Comparison of ENCODE assay signal across 11 cellular contexts in genomic region chr1:16174261-16174871, GRCh38. TPM values are rescaled to one million over a fixed set of nuclear protein-coding genes. Genes with fewer than 3 reads are reported as not detected.
DNase-seq lines count a peak whose midpoint lies in the region; ATAC-seq and TF ChIP-seq lines count a peak whose summit lies in the region.
"Had no signal": no experiment of that assay in that cellular context is flagged by ENCODE, and none has a peak within 500 bp of the region (broad histone marks: within the 10 kb centered on the region; RNA-seq: fewer than 3 reads in every experiment).

No MANE protein-coding gene starts in this region.

- H3K4me1 Mint-ChIP-seq in neural progenitor cell (peaks cover 51% of the 10 kb centered on the region), glutamatergic neuron (ENCODE audit: low read depth, unreplicated experiment) (peaks cover 5% of the 10 kb centered on the region)

- peaks cover 13% of the 10 kb centered on the region for H3K27me3 Mint-ChIP-seq in neural progenitor cell (ENCODE audit: insufficient read depth, low read depth)
- peaks cover 3% of the 10 kb centered on the region for H3K27me3 Mint-ChIP-seq in glutamatergic neuron (ENCODE audit: unreplicated experiment)

- H2AFZ ChIP-seq in neural progenitor cell (replicated peaks): no peak overlapping the region

- H3K36me3 Mint-ChIP-seq in neural progenitor cell (no peaks in the 10 kb centered on the region), glutamatergic neuron (ENCODE audit: unreplicated experiment) (no peaks in the 10 kb centered on the region)
- H3K36me3 Mint-ChIP-seq: T-cell had no signal

- no peak overlapping the region for H3K4me3 ChIP-seq in right atrium auricular region
- H3K4me3 ChIP-seq in duodenal mucosa (ENCODE audit: low read depth in 1 of 2, low read length in 2 of 2): no peak overlapping the region
- no peak overlapping the region for H3K4me3 ChIP-seq in neural progenitor cell

- H4K20me1 ChIP-seq in neural progenitor cell (ENCODE audit: low read depth): no peaks in the 10 kb centered on the region

- ATAC-seq in Right ventricle myocardium inferior: no peak
- no peak for ATAC-seq in HG02763 (IDR thresholded peaks at IDR 0.05; ENCODE audit: unreplicated experiment)
- ATAC-seq: T-cell had no signal

- DNase-seq in right atrium auricular region (ENCODE audit: low spot score): no peak
- no peak for DNase-seq in Right ventricle myocardium inferior (ENCODE audit: missing footprints)
- DNase-seq in neural progenitor cell (ENCODE audit: low spot score): peak; percentile 43
- no peak for DNase-seq in glutamatergic neuron
- DNase-seq in NCI-H1417 (lab: John Stamatoyannopoulos, UW): no peak
- DNase-seq in amniotic stem cell (lab: John Stamatoyannopoulos, UW): no peak
- DNase-seq: activated CD4-positive, alpha-beta T cell treated with anti-CD3 and anti-CD28 coated beads, Interleukin-2, amount 10 ng/mL, durations not matched to agents 24 days and 14 days; brain microvascular endothelial cell; T-cell had no signal

- peak overlapping the region; percentile 20 for H3K4me2 ChIP-seq in neural progenitor cell

- H3K9ac ChIP-seq in duodenal mucosa (ENCODE audit: low read depth in 1 of 2, low read length in 2 of 2) (peak overlapping the region; percentile 54 to 57), neural progenitor cell (no peak overlapping the region)

- H3F3A ChIP-seq in neural progenitor cell (ENCODE audit: low read depth): peaks cover 23% of the 10 kb centered on the region

- no peak for TF ChIP-seq CTCF in right atrium auricular region (IDR thresholded peaks at IDR 0.05)
- TF ChIP-seq CTCF in neural progenitor cell (IDR thresholded peaks at IDR 0.05): no peak
- no peak for TF ChIP-seq CTCF in glutamatergic neuron (IDR thresholded peaks at IDR 0.05; ENCODE audit: partially characterized antibody, unreplicated experiment)

- H3K4me1 ChIP-seq in right atrium auricular region (peaks cover 0 to 44% of the 10 kb centered on the region in 2 donors), duodenal mucosa (ENCODE audit: control insufficient read depth in 1 of 2, insufficient read depth in 2 of 2, low read length in 2 of 2) (peaks cover 66 to 75% of the 10 kb centered on the region in 2 donors), neural progenitor cell (peaks cover 34% of the 10 kb centered on the region)

- H3K4me3 Mint-ChIP-seq in neural progenitor cell: peak overlapping the region; percentile 15
- H3K4me3 Mint-ChIP-seq in glutamatergic neuron (ENCODE audit: unreplicated experiment): no peak overlapping the region
- H3K4me3 Mint-ChIP-seq: activated CD4-positive, alpha-beta T cell treated with anti-CD3 and anti-CD28 coated beads, Interleukin-2, amount 10 ng/mL, durations not matched to agents 24 days and 14 days; T-cell had no signal

- no peaks in the 10 kb centered on the region for H3K79me2 ChIP-seq in neural progenitor cell (ENCODE audit: low read depth)

- H3K27me3 ChIP-seq in right atrium auricular region (no peaks in the 10 kb centered on the region), duodenal mucosa (ENCODE audit: control insufficient read depth in 1 of 2, insufficient read depth in 2 of 2, low read length in 2 of 2) (no peaks in the 10 kb centered on the region), neural progenitor cell (no peaks in the 10 kb centered on the region)
- H3K27me3 ChIP-seq: brain microvascular endothelial cell had no signal

- peak overlapping the region; percentile 90 for H3K27ac Mint-ChIP-seq in neural progenitor cell
- H3K27ac Mint-ChIP-seq in glutamatergic neuron (ENCODE audit: unreplicated experiment): no peak overlapping the region
- H3K27ac Mint-ChIP-seq: activated CD4-positive, alpha-beta T cell treated with anti-CD3 and anti-CD28 coated beads, Interleukin-2, amount 10 ng/mL, durations not matched to agents 24 days and 14 days; T-cell had no signal

- H3K36me3 ChIP-seq in right atrium auricular region: no peaks in the 10 kb centered on the region
- no peaks in the 10 kb centered on the region for H3K36me3 ChIP-seq in duodenal mucosa (ENCODE audit: control insufficient read depth in 1 of 2, insufficient read depth in 2 of 2, low read length in 2 of 2)
- H3K36me3 ChIP-seq in neural progenitor cell: no peaks in the 10 kb centered on the region
- H3K36me3 ChIP-seq: brain microvascular endothelial cell had no signal

- intact Hi-C loops in Right ventricle myocardium inferior (cut with DNase I): no loop called here

- H3K27ac ChIP-seq in right atrium auricular region: peak overlapping the region; percentile 79 to 80
- H3K27ac ChIP-seq in duodenal mucosa (ENCODE audit: low read depth, low read length): no peak overlapping the region
- peak overlapping the region; percentile 75 for H3K27ac ChIP-seq in neural progenitor cell

- H3K9me3 ChIP-seq in right atrium auricular region (no peaks in the 10 kb centered on the region), duodenal mucosa (ENCODE audit: control insufficient read depth in 1 of 2, low read length in 2 of 2) (no peaks in the 10 kb centered on the region), neural progenitor cell (ENCODE audit: low read depth) (no peaks in the 10 kb centered on the region)

- no peaks in the 10 kb centered on the region for H3K9me3 Mint-ChIP-seq in neural progenitor cell
- no peaks in the 10 kb centered on the region for H3K9me3 Mint-ChIP-seq in glutamatergic neuron (ENCODE audit: unreplicated experiment)
- H3K9me3 Mint-ChIP-seq: activated CD4-positive, alpha-beta T cell treated with anti-CD3 and anti-CD28 coated beads, Interleukin-2, amount 10 ng/mL, durations not matched to agents 24 days and 14 days; T-cell had no signal

RNA-seq across cellular contexts. Expression of gene EPHA2, which starts 18.5 kb away (rescaled TPM):
- total RNA-seq in right atrium auricular region (10 to 100 TPM; 17.5 to 43.5 TPM), Right ventricle myocardium inferior (7.3 TPM), neural progenitor cell (ENCODE audit: low replicate concordance) (14.9 and 40.9 TPM in 2 replicates), glutamatergic neuron (ENCODE audit: unreplicated experiment) (0.29 TPM)
- total RNA-seq: activated CD4-positive, alpha-beta T cell treated with anti-CD3 and anti-CD28 coated beads, Interleukin-2, amount 10 ng/mL, durations not matched to agents 24 days and 14 days had no signal

RNA-seq across cellular contexts. Expression of gene ARHGEF19, which starts 38.1 kb away (rescaled TPM):
- total RNA-seq in right atrium auricular region (1 to 10 TPM; 1.5 to 4.8 TPM), Right ventricle myocardium inferior (2.8 TPM), neural progenitor cell (ENCODE audit: low replicate concordance) (10.9 and 22.2 TPM in 2 replicates), glutamatergic neuron (ENCODE audit: unreplicated experiment) (3.4 TPM)
